ENCODE assay signal across 8 cellular contexts in the genomic region with DNA sequence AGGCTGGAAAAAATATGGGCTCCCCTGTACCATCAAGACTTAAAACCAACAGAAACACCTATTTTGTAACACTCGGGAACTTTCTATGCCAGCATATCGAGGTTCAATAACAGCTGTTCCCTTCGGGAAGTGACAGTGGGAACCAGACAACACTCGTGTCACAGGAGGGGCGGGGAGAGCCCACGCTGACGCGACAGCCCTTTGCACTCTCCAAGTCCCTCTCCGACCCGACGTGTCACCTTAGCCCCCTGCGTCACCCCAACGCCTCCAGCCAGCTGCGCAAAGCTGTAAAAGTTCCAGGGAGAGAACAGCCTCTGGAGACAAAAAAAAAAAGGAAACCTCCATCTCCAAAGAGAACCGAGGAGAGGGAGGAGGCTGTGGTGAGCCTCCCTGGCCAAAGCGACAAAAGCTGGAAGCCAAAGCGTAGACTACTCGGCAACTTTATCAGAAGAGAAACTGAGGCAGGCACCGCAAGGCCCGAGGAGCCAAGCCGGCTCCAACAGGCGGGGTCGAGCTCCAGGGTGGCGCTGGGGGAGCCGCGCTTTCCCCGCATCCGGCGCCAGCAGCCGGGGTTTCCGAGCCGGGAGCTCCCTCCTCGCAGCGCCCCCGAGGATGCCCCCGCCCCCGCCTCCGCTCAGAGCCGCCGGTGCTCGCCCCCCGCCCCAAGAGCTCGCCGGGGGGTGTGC. TPM values are rescaled to one million over a fixed set of nuclear protein-coding genes. Genes with fewer than 3 reads are reported as not detected.
DNase-seq lines count a peak whose midpoint lies in the region; ATAC-seq and TF ChIP-seq lines count a peak whose summit lies in the region.

No MANE protein-coding gene starts in this region.

- H3K36me3 ChIP-seq in prostate gland (no peaks in the 10 kb centered on the region), uterus (no peaks in the 10 kb centered on the region)

- ATAC-seq in HG02623 (IDR thresholded peaks at IDR 0.05; ENCODE audit: unreplicated experiment) (peak; percentile 20), Right ventricle myocardium superior (ENCODE audit: poor library complexity) (peak; percentile 23)

- WGBS in prostate gland = under 1% methylated on average over 27 of the region's 44 CpGs

- H3K4me3 ChIP-seq in GM08714 (ENCODE audit: low read length) (peak overlapping the region; percentile 74), prostate gland (peak overlapping the region; percentile 79 to 92), uterus (peak overlapping the region; percentile 71 to 75)

- H3K27me3 ChIP-seq in prostate gland (replicated peaks; ENCODE audit: insufficient read depth) (no peaks in the 10 kb centered on the region), uterus (no peaks in the 10 kb centered on the region)

- intact Hi-C loops in Right ventricle myocardium superior (cut with DNase I) (no loop called here), prostate gland (cut with DNase I) (no loop called here), uterus (cut with DNase I; ENCODE audit: low total_unique reads) (no loop called here)

- H3K9me3 ChIP-seq in prostate gland (no peaks in the 10 kb centered on the region), uterus (no peaks in the 10 kb centered on the region)

- peak; percentile 41 for TF ChIP-seq POLR2A in prostate gland (IDR thresholded peaks at IDR 0.05)
- no peak for TF ChIP-seq POLR2A in uterus (IDR thresholded peaks at IDR 0.05)

- H3K4me1 ChIP-seq in prostate gland (replicated peaks) (no peaks in the 10 kb centered on the region), uterus (peaks cover 0 to 5% of the 10 kb centered on the region in 2 donors)

- TF ChIP-seq CTCF in prostate gland (IDR thresholded peaks at IDR 0.05) (no peak), uterus (IDR thresholded peaks at IDR 0.05) (no peak)

- H3K27ac ChIP-seq in prostate gland = peak overlapping the region; percentile 97 to 99
- H3K27ac ChIP-seq in uterus = peak overlapping the region; percentile 88 to 96

- peak; percentile 41 for DNase-seq in OCI-M1 (lab: John Stamatoyannopoulos, UW)
- DNase-seq in activated effector memory CD4-positive, alpha-beta T cell treated with anti-CD3 and anti-CD28 coated beads, Interleukin-2, amount 50 U/mL, for 16 hours = peak; percentile 81
- DNase-seq in Right ventricle myocardium superior = peak; percentile 73
- peak; percentile 40 for DNase-seq in prostate gland (ENCODE audit: low spot score)
- peak; percentile 40 to 47 for DNase-seq in uterus
- DNase-seq in NCI-H524 treated with DMSO at 0.1 percent for 48 hours (lab: John Stamatoyannopoulos, UW) = no peak

RNA-seq across cellular contexts. Expression of a gene that starts 0.8 kb away (rescaled TPM):
- total RNA-seq in Right ventricle myocardium superior (22.4 TPM), prostate gland (100 to 1,000 TPM in 1 of 2 donors, 10 to 100 TPM in 1; 92.9 to 127 TPM), uterus (10 to 100 TPM; 38.4 to 86.9 (median 47.5) TPM)
